In the genomic region with DNA sequence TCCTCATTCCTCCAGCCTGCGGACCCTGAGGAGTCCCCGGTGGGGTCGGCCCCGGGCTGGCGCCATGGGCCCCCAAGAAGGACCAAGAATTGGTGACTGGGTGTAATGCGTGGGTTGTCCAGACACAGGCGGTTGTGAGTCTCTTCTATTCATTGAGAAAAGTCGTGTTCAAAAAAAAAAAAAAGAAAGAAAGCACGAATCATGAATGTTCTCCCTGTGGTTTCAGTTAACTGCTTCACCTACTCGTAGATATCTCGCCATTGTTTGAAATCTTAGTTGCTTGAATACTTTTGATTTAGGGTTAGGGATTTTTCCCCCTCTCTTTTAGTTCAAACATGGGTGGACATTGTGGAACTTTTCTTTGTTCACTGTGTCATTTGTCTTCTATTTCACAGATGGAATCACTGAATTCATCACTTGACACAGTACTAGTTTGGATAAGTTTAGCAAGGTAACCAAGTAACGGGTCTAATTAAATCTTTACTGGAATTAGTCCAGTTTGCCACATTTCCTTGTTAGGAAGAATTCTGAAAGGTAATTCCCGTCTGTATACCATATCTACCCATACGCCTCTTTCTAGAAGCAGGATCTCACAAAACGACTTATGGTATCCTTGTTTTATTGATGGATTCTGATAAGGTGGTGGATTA, we compare ENCODE assay signal across 8 cellular contexts. TPM values are rescaled to one million over a fixed set of nuclear protein-coding genes. Genes with fewer than 3 reads are reported as not detected.
DNase-seq lines count a peak whose midpoint lies in the region; ATAC-seq and TF ChIP-seq lines count a peak whose summit lies in the region.

No MANE protein-coding gene starts in this region.

- peak overlapping the region; percentile 72 for H3K27ac Mint-ChIP-seq in WTC11

- no peaks in the 10 kb centered on the region for H3K27me3 ChIP-seq in prostate gland (replicated peaks; ENCODE audit: insufficient read depth)

- H3K36me3 Mint-ChIP-seq in WTC11 = peaks cover under 1% of the 10 kb centered on the region

- peaks cover 23% of the 10 kb centered on the region for H3K9me3 Mint-ChIP-seq in WTC11

- H3K27ac ChIP-seq in prostate gland = peak overlapping the region; percentile 91 to 92

- H3K9me3 ChIP-seq in prostate gland = no peaks in the 10 kb centered on the region

- H3K4me3 ChIP-seq in foreskin fibroblast (ENCODE audit: low read depth in 1 of 2, low read length in 2 of 2) (peak overlapping the region; percentile 88 to 96), prostate gland (peak overlapping the region; percentile 69 to 71)

- peak overlapping the region; percentile 91 for H3K4me3 Mint-ChIP-seq in WTC11

- CTCF ChIA-PET in WTC11 (lab: Charles Lee) = interaction anchor here (1.0 to 1.8 kb wide), 8 partner anchors 8 to 262 kb away, joined by 3 to 19 read pairs (median 6); partner anchors contain the start of gene SFRP4

- peaks cover 13% of the 10 kb centered on the region for H3K27me3 Mint-ChIP-seq in WTC11 (ENCODE audit: low read depth)

- H3K4me1 Mint-ChIP-seq in WTC11 = peaks cover 18% of the 10 kb centered on the region

- WGBS in prostate gland = 4% methylated on average over 15 of the region's 15 CpGs

- no peaks in the 10 kb centered on the region for H3K4me1 ChIP-seq in prostate gland (replicated peaks)

- POLR2A ChIA-PET in WTC11 (lab: Charles Lee) = no interaction called here

- TF ChIP-seq CTCF in WTC11 (IDR thresholded peaks at IDR 0.05) = no peak
- no peak for TF ChIP-seq CTCF in foreskin fibroblast (IDR thresholded peaks at IDR 0.05; ENCODE audit: low read depth, low read length)
- peak in 1 of 4 experiments; percentile 1 for TF ChIP-seq CTCF in prostate gland (IDR thresholded peaks at IDR 0.05)

- DNase-seq in DMS 273 (lab: John Stamatoyannopoulos, UW; ENCODE audit: unreplicated experiment) = peak; percentile 47
- no peak for DNase-seq in WTC11 (ENCODE audit: low spot score)
- no peak for DNase-seq in foreskin fibroblast
- no peak for DNase-seq in prostate gland (ENCODE audit: low spot score)
- no peak for DNase-seq in GOT3 (lab: John Stamatoyannopoulos, UW)
- DNase-seq in HPDE6-E6E7 (ENCODE audit: extremely low spot score) = no peak

- intact Hi-C loops in prostate gland (cut with DNase I) = no loop called here

- no peak for TF ChIP-seq POLR2A in prostate gland (IDR thresholded peaks at IDR 0.05)

- H3K36me3 ChIP-seq in prostate gland = no peaks in the 10 kb centered on the region

- peak; percentile 26 for ATAC-seq in GM19397 (IDR thresholded peaks at IDR 0.05; ENCODE audit: unreplicated experiment)
- peak; percentile 39 for ATAC-seq in HG03432 (IDR thresholded peaks at IDR 0.05; ENCODE audit: unreplicated experiment)
- no peak for ATAC-seq in WTC11

TF ChIP-seq in WTC11, 78 proteins besides CTCF, POLR2A, EP300 and RAD21:
- TF ChIP-seq MYBL2 (CRISPR knock-in tag; IDR thresholded peaks at IDR 0.05) = no peak
- TF ChIP-seq NFATC4 (CRISPR knock-in tag; IDR thresholded peaks at IDR 0.05) = no peak

RNA-seq across cellular contexts. Expression of gene STARD3NL, which starts 0.8 kb away (rescaled TPM):
- total RNA-seq in WTC11 (2021) = 30.6 to 33.1 TPM (median 32.2 TPM) in 3 replicates
- 10 to 100 TPM; 49.0 to 78.3 TPM for total RNA-seq in prostate gland
